In genomic region chr3:60841355-60841754, GRCh38 we compare ENCODE assay signal across 25 cellular contexts.
DNase-seq lines count a peak whose midpoint lies in the region; ATAC-seq and TF ChIP-seq lines count a peak whose summit lies in the region.
"Had no signal": no experiment of that assay in that cellular context is flagged by ENCODE, and none has a peak within 500 bp of the region (broad histone marks: within the 10 kb centered on the region; RNA-seq: fewer than 3 reads in every experiment).

No MANE protein-coding gene starts in this region.

- TF ChIP-seq POLR2A in IMR-90 (IDR thresholded peaks at IDR 0.05; ENCODE audit: low read depth, low read length) = no peak
- no peak for TF ChIP-seq POLR2A in GM18505 (IDR thresholded peaks at IDR 0.05; ENCODE audit: borderline replicate concordance, extremely low read depth, insufficient read depth, insufficient read length)

- TF ChIP-seq RAD21 in IMR-90 (IDR thresholded peaks at IDR 0.05; ENCODE audit: low read length) = no peak

- in situ Hi-C loops in IMR-90 (cut with MboI; ENCODE audit: low sequenced_read_pairs) = no loop called here

- H2BK5ac ChIP-seq in IMR-90 (ENCODE audit: low read depth, low read length, poor library complexity, severe bottlenecking) = no peak overlapping the region

- no TSS peak for BruUV-seq in IMR-90 (replicated peaks; lab: Mats Ljungman, UMichigan)

- H2AK5ac ChIP-seq in IMR-90 (ENCODE audit: low read depth, low read length) = no peak overlapping the region

- no peak overlapping the region for H3K56ac ChIP-seq in IMR-90 (ENCODE audit: extremely low read depth, insufficient read depth, low read length)

- H3K27ac ChIP-seq in IMR-90 (ENCODE audit: insufficient read depth, low read length) = no peak overlapping the region
- H3K27ac ChIP-seq: ascending aorta, foreskin keratinocyte, parathyroid adenoma, RWPE1, tibial artery had no signal

- no peak overlapping the region for H3K23ac ChIP-seq in IMR-90 (ENCODE audit: low read depth, low read length)

- TF ChIP-seq CTCF in IMR-90 (conservative IDR thresholded peaks at IDR 0.05; ENCODE audit: low read depth, low read length) = no peak

- no peak overlapping the region for H2AFZ ChIP-seq in IMR-90 (replicated peaks; ENCODE audit: low read length, poor library complexity)
- H2AFZ ChIP-seq: parathyroid adenoma had no signal

- no peak overlapping the region for H4K8ac ChIP-seq in IMR-90 (ENCODE audit: low read depth in 2 of 2, low read length in 2 of 2)

- no peaks in the 10 kb centered on the region for H3K36me3 ChIP-seq in IMR-90 (ENCODE audit: control insufficient read depth, insufficient read depth, low read length)
- H3K36me3 ChIP-seq: ascending aorta, MG63, tibial artery had no signal

- H3K79me1 ChIP-seq in IMR-90 (ENCODE audit: low read depth in 1 of 2, low read length in 2 of 2) = no peaks in the 10 kb centered on the region

- dilution Hi-C loops in IMR-90 (cut with HindIII; ENCODE audit: low sequenced_read_pairs, unreplicated experiment) = no loop called here

- no CpG with 5 or more reads among the region's 2 CpGs for WGBS in IMR-90 (ENCODE audit: extremely low coverage in 2 of 2, insufficient read length in 1 of 2), 2 experiments

- H3K9me1 ChIP-seq in IMR-90 (ENCODE audit: insufficient read depth, low read length) = no peaks in the 10 kb centered on the region

- no peak overlapping the region for H3K18ac ChIP-seq in IMR-90 (ENCODE audit: low read depth, low read length)

- no peaks in the 10 kb centered on the region for H3K4me1 ChIP-seq in IMR-90 (ENCODE audit: control insufficient read depth, insufficient read depth, low read length)
- H3K4me1 ChIP-seq: ascending aorta, foreskin keratinocyte, tibial artery had no signal

- DNase-seq in IMR-90 (no peak), astrocyte of the hippocampus (ENCODE audit: low read depth, low spot score) (peak; percentile 19), kidney glomerular epithelial cell (lab: John Stamatoyannopoulos, UW) (peak; percentile 39), smooth muscle cell of the brain vasculature (ENCODE audit: low read depth, low spot score) (peak; percentile 15)
- DNase-seq: activated CD4-positive, CD25-positive, alpha-beta regulatory T cell treated with anti-CD3 and anti-CD28 coated beads, Interleukin-2, amount 50 U/mL, for 72 hours; activated naive CD4-positive, alpha-beta T cell treated with Interleukin-2 at 50 U/mL for 16 hours; activated T-cell treated with anti-CD3 and anti-CD28 coated beads, Interleukin-2, amount 50 U/mL, for 24 hours; Calu3; cortex of kidney; foreskin keratinocyte; hypothalamus; islet precursor cell; MG63; naive thymus-derived CD4-positive, alpha-beta T cell; NCI-H1417 treated with DMSO at 0.1 percent for 48 hours; NCI-H526; stimulated activated CD4-positive, alpha-beta T cell treated with anti-CD3 and anti-CD28 coated beads, Interleukin-2, amount 100 ng/mL, for 48 hours; stimulated activated naive CD4-positive, alpha-beta T cell treated with Interleukin-2 at 50 U/mL for 16 hours; tibial artery had no signal

- H4K91ac ChIP-seq in IMR-90 (ENCODE audit: insufficient read depth, low read depth, low read length) = no peak overlapping the region

- no peak overlapping the region for H2BK120ac ChIP-seq in IMR-90 (ENCODE audit: low read depth, low read length)

- no peak overlapping the region for H3K4me3 ChIP-seq in IMR-90 (ENCODE audit: insufficient read depth, low read depth, low read length)
- H3K4me3 ChIP-seq: ascending aorta, MG63, tibial artery had no signal

- no peaks in the 10 kb centered on the region for H3K9me3 ChIP-seq in IMR-90 (ENCODE audit: control insufficient read depth, insufficient read depth, low read length)
- H3K9me3 ChIP-seq: ascending aorta, MG63, tibial artery had no signal

- no peak overlapping the region for H3K14ac ChIP-seq in IMR-90 (replicated peaks; ENCODE audit: low read depth, low read length)

- CTCF ChIA-PET in IMR-90 (lab: Yijun Ruan, JAX) = interaction anchor here (0.6 kb wide), 1 partner anchor 904 kb away, joined by 6 read pairs; no protein-coding TSS in a partner anchor

- no peak overlapping the region for H2BK20ac ChIP-seq in IMR-90 (ENCODE audit: low read depth, low read length)

- H2AK9ac ChIP-seq in IMR-90 (replicated peaks; ENCODE audit: low read depth, low read length, poor library complexity) = no peak overlapping the region

- H3K4me2 ChIP-seq in IMR-90 (ENCODE audit: low read depth, low read length) = no peak overlapping the region

- no peak overlapping the region for H2BK15ac ChIP-seq in IMR-90 (ENCODE audit: low read depth, low read length)

- no peak overlapping the region for H4K5ac ChIP-seq in IMR-90 (ENCODE audit: low read depth, low read length)

- intact Hi-C loops in IMR-90 (cut with micrococcal nuclease) = no loop called here

- H3K4ac ChIP-seq in IMR-90 (ENCODE audit: low read depth, low read length) = no peak overlapping the region

- no peak overlapping the region for H3K9ac ChIP-seq in IMR-90 (ENCODE audit: low read depth, low read length)
- H3K9ac ChIP-seq: parathyroid adenoma had no signal

- no peaks in the 10 kb centered on the region for H3K27me3 ChIP-seq in IMR-90 (ENCODE audit: control insufficient read depth, insufficient read depth, low read length)
- H3K27me3 ChIP-seq: ascending aorta, foreskin keratinocyte, MG63, tibial artery had no signal

- POLR2A ChIA-PET in IMR-90 (lab: Charles Lee; ENCODE audit: unreplicated experiment) = no interaction called here

- no peaks in the 10 kb centered on the region for H4K20me1 ChIP-seq in IMR-90 (ENCODE audit: insufficient read depth, low read length)

- ATAC-seq in IMR-90 (ENCODE audit: low read depth) (peak; percentile 21; the same call in 1 of the 2 replicates), HG03442 (IDR thresholded peaks at IDR 0.05; ENCODE audit: unreplicated experiment) (no peak), HG03432 (IDR thresholded peaks at IDR 0.05; ENCODE audit: unreplicated experiment) (no peak), GM18505 (IDR thresholded peaks at IDR 0.05; ENCODE audit: unreplicated experiment) (no peak)
- ATAC-seq: foreskin keratinocyte; naive thymus-derived CD4-positive, alpha-beta T cell had no signal

TF ChIP-seq in IMR-90, 13 proteins besides CTCF, POLR2A, EP300 and RAD21:
- TF ChIP-seq MXI1 (IDR thresholded peaks at IDR 0.05; ENCODE audit: borderline replicate concordance, low read depth, low read length) (no peak), FOS (IDR thresholded peaks at IDR 0.05; ENCODE audit: low read depth, low read length) (no peak), RFX5 (IDR thresholded peaks at IDR 0.05; ENCODE audit: low read depth, low read length) (no peak), CHD1 (IDR thresholded peaks at IDR 0.05; ENCODE audit: low read depth, low read length) (no peak), ELK1 (IDR thresholded peaks at IDR 0.05; ENCODE audit: borderline replicate concordance, low read depth, low read length) (no peak), SMC3 (IDR thresholded peaks at IDR 0.05; ENCODE audit: low read depth, low read length) (no peak), CEBPB (IDR thresholded peaks at IDR 0.05; ENCODE audit: low read depth, low read length) (no peak), RCOR1 (IDR thresholded peaks at IDR 0.05; ENCODE audit: insufficient replicate concordance, low read length) (no peak), USF2 (IDR thresholded peaks at IDR 0.05; ENCODE audit: low read depth, low read length) (no peak)
